1 cellular context compared by ENCODE assay signal in genomic region chr1:93878501-93878888, GRCh38.
TF ChIP-seq lines count a peak whose summit lies in the region.

No MANE protein-coding gene starts in this region.

TF ChIP-seq in K562, 482 proteins besides CTCF, POLR2A, EP300 and RAD21 (continued from another document and continues in another):
- TF ChIP-seq REST (CRISPR knock-in tag; IDR thresholded peaks at IDR 0.05; ENCODE audit: low read depth) (0 out of 2 replicates have a peak, but pooled peaks have one; percentile 53), AFF1 (IDR thresholded peaks at IDR 0.05; ENCODE audit: low read depth in 1 of 2, partially characterized antibody in 2 of 2) (peak in 1 of 2 experiments; percentile 9), RFX1 (IDR thresholded peaks at IDR 0.05) (peak; percentile 73), SRF (CRISPR knock-in tag; IDR thresholded peaks at IDR 0.05) (peak in 1 of 2 experiments; percentile 39; a peak in 1 of 4 replicates), BHLHE40 (IDR thresholded peaks at IDR 0.05; ENCODE audit: low read length) (peak; percentile 61), JUND (IDR thresholded peaks at IDR 0.05; ENCODE audit: borderline replicate concordance, low read depth, low read length) (peak; percentile 68), JUND (tag; IDR thresholded peaks at IDR 0.05; ENCODE audit: borderline replicate concordance, low read depth, low read length) (no peak), PCBP2 (IDR thresholded peaks at IDR 0.05; ENCODE audit: low read depth, low read length, poor library complexity, severe bottlenecking) (no peak), GATAD2B (IDR thresholded peaks at IDR 0.05; ENCODE audit: borderline replicate concordance) (no peak), MCM2 (IDR thresholded peaks at IDR 0.05; ENCODE audit: low read depth) (no peak), MXI1 (IDR thresholded peaks at IDR 0.05; ENCODE audit: low read depth, low read length) (0 out of 2 replicates have a peak, but pooled peaks have one; percentile 25), ZNF316 (IDR thresholded peaks at IDR 0.05) (peak; percentile 78), ZNF124 (CRISPR knock-in tag; IDR thresholded peaks at IDR 0.05) (no peak), TCF3 (CRISPR knock-in tag; IDR thresholded peaks at IDR 0.05) (0 out of 2 replicates have a peak, but pooled peaks have one; percentile 8), ZBTB17 (CRISPR knock-in tag; IDR thresholded peaks at IDR 0.05) (0 out of 2 replicates have a peak, but pooled peaks have one; percentile 5), MAFG (tag; conservative IDR thresholded peaks at IDR 0.05) (peak; percentile 65), NFE2L1 (tag; IDR thresholded peaks at IDR 0.05; ENCODE audit: borderline replicate concordance, low read depth) (no peak), NFE2 (IDR thresholded peaks at IDR 0.05; ENCODE audit: low read depth) (peak; percentile 88), TBP (optimal IDR thresholded peaks at IDR 0.05; ENCODE audit: low read depth, low read length) (peak; percentile 36), ZNF511 (CRISPR knock-in tag; IDR thresholded peaks at IDR 0.05) (0 out of 2 replicates have a peak, but pooled peaks have one; percentile 6), RCOR1 (IDR thresholded peaks at IDR 0.05; ENCODE audit: borderline replicate concordance in 1 of 2, low read depth in 2 of 2, low read length in 2 of 2) (no peak), JUN (IDR thresholded peaks at IDR 0.05; ENCODE audit: borderline replicate concordance, low read depth, low read length) (peak; percentile 51; the same call in 1 of the 2 replicates), JUN (CRISPR knock-in tag; IDR thresholded peaks at IDR 0.05; ENCODE audit: borderline replicate concordance) (no peak; the same call in 1 of the 2 replicates), MAZ (CRISPR knock-in tag; conservative IDR thresholded peaks at IDR 0.05 in 1 of 2, IDR thresholded peaks at IDR 0.05 in 1 of 2) (0 out of 4 replicates have a peak, but pooled peaks of 1 of the 2 experiments have one; percentile 1), STAT6 (CRISPR knock-in tag; IDR thresholded peaks at IDR 0.05) (no peak), SIN3A (IDR thresholded peaks at IDR 0.05; ENCODE audit: borderline replicate concordance in 2 of 2, control insufficient read depth in 1 of 2, low read depth in 2 of 2, low read length in 2 of 2) (peak; percentile 27 to 58; a peak in 2 of 4 replicates), MAFF (IDR thresholded peaks at IDR 0.05; ENCODE audit: low read length) (peak; percentile 80), SMARCA4 (IDR thresholded peaks at IDR 0.05) (0 out of 2 replicates have a peak, but pooled peaks have one; percentile 26), NFIC (IDR thresholded peaks at IDR 0.05) (peak; percentile 93), DPF2 (IDR thresholded peaks at IDR 0.05) (peak; percentile 51; the same call in 1 of the 2 replicates), U2AF1 (optimal IDR thresholded peaks at IDR 0.05; ENCODE audit: low read depth, low read length) (no peak)
- TF ChIP-seq, protein P1, sequence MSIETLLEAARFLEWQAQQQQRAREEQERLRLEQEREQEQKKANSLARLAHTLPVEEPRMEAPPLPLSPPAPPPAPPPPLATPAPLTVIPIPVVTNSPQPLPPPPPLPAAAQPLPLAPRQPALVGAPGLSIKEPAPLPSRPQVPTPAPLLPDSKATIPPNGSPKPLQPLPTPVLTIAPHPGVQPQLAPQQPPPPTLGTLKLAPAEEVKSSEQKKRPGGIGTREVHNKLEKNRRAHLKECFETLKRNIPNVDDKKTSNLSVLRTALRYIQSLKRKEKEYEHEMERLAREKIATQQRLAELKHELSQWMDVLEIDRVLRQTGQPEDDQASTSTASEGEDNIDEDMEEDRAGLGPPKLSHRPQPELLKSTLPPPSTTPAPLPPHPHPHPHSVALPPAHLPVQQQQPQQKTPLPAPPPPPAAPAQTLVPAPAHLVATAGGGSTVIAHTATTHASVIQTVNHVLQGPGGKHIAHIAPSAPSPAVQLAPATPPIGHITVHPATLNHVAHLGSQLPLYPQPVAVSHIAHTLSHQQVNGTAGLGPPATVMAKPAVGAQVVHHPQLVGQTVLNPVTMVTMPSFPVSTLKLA (conservative IDR thresholded peaks at IDR 0.05): peak in 1 of 2 experiments; percentile 71; a peak in 1 of 4 replicates
- TF ChIP-seq, protein P2, sequence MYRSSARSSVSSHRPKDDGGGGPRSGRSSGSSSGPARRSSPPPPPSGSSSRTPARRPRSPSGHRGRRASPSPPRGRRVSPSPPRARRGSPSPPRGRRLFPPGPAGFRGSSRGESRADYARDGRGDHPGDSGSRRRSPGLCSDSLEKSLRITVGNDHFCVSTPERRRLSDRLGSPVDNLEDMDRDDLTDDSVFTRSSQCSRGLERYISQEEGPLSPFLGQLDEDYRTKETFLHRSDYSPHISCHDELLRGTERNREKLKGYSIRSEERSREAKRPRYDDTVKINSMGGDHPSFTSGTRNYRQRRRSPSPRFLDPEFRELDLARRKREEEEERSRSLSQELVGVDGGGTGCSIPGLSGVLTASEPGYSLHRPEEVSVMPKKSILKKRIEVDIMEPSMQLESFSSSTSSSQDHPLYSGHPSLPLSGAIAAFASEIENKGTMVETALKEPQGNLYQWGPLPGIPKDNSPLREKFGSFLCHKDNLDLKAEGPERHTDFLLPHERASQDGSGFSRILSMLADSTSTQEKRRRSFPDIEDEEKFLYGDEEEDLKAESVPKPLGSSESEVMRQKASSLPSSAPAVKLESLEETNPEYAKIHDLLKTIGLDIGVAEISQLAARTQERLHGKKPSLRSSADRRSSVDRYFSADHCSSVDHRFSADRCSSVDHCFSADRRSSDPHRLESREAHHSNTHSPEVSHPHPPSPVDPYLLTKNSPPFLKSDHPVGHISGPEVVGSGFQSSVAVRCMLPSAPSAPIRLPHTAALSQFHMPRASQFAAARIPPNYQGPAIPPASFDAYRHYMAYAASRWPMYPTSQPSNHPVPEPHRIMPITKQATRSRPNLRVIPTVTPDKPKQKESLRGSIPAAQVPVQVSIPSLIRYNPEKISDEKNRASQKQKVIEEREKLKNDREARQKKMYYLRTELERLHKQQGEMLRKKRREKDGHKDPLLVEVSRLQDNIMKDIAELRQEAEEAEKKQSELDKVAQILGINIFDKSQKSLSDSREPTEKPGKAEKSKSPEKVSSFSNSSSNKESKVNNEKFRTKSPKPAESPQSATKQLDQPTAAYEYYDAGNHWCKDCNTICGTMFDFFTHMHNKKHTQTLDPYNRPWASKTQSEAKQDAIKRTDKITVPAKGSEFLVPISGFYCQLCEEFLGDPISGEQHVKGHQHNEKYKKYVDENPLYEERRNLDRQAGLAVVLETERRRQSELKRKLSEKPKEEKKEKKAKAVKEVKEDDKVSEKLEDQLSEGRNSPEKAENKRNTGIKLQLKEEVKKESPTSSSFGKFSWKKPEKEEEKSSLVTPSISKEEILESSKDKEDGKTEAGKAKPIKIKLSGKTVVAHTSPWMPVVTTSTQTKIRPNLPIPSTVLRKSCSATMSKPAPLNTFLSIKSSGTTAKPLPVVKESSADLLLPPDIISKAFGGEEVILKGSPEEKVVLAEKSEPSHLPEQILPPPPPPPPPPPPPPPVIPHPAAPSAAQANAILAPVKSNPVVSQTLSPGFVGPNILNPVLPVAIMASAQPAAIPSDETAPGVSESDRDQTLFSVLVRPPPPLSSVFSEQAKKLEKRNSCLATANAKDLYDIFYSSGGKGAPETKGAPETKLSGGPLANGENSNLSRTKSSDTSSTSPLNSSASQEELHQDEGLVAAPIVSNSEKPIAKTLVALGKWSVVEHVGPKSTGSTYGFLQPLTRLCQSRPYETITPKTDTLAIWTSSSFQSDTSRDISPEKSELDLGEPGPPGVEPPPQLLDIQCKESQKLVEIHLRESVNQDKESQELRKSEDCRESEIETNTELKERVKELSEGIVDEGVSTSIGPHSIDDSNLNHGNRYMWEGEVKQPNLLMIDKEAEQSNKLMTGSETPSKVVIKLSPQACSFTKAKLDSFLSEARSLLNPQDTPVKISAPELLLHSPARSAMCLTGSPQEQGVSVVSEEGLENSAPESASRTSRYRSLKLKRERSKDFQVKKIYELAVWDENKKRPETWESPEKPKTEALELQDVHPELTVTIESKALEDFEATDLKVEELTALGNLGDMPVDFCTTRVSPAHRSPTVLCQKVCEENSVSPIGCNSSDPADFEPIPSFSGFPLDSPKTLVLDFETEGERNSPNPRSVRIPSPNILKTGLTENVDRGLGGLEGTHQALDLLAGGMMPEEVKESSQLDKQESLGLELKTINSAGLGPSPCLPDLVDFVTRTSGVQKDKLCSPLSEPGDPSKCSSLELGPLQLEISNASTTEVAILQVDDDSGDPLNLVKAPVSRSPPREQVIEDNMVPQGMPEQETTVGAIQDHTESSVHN (IDR thresholded peaks at IDR 0.05; ENCODE audit: borderline replicate concordance in 1 of 2, low read depth in 1 of 2): no peak
- TF ChIP-seq, protein P3, sequence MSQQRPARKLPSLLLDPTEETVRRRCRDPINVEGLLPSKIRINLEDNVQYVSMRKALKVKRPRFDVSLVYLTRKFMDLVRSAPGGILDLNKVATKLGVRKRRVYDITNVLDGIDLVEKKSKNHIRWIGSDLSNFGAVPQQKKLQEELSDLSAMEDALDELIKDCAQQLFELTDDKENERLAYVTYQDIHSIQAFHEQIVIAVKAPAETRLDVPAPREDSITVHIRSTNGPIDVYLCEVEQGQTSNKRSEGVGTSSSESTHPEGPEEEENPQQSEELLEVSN (IDR thresholded peaks at IDR 0.05; ENCODE audit: borderline replicate concordance in 1 of 2, extremely low read depth in 1 of 2, insufficient read depth in 1 of 2, insufficient read length in 1 of 2, low read depth in 1 of 2, low read length in 1 of 2, poor library complexity in 1 of 2, severe bottlenecking in 1 of 2): peak in 1 of 2 experiments; percentile 18
